22 cellular contexts compared by ENCODE assay signal in the genomic region with DNA sequence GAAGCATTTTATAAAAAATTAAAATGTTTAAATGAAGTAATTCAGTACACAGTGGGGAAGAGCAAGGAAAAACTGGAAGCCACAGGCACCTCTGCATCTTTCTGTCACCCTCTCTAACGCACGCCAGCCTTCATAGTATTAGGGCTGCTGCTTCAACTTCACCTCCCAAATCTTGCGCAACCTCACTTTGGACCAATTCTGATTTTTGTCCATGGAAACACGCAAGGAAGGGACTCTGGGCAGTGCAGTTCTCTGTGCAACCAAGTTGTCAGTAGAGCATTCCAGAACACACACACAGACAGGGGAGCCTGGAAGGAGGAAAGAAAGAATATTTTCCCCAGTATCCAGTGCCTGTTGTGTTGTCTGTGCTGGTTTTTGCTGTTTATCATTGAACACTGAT.
"Had no signal": no experiment of that assay in that cellular context is flagged by ENCODE, and none has a peak within 500 bp of the region (broad histone marks: within the 10 kb centered on the region; RNA-seq: fewer than 3 reads in every experiment).

No MANE protein-coding gene starts in this region.

- H3K4me3 ChIP-seq: MG63 had no signal

- DNase-seq: Karpas-422, KG1, MG63, NCI-H1092, NCI-H1105 treated with DMSO at 0.1 percent for 48 hours, NCI-H1417 treated with DMSO at 0.1 percent for 48 hours, NCI-H146, NCI-H1694 treated with DMSO at 0.1 percent for 48 hours, NCI-H1930, NCI-H2081, NCI-H2107, NCI-H2171, NCI-H226, NCI-H446, NCI-H510A, NCI-H524 treated with DMSO at 0.1 percent for 48 hours, NCI-H774, RPMI8226, SHP77, SK-N-SH, SW 1271 had no signal

- FAIRE-seq: RCC 7860 had no signal

- H3K4me2 ChIP-seq: SK-N-SH had no signal

- H3K9ac ChIP-seq: SK-N-SH had no signal

- H3K27me3 ChIP-seq: MG63 had no signal

- H3K9me3 ChIP-seq: MG63, SK-N-SH had no signal

- H3K36me3 ChIP-seq: MG63 had no signal
